ENCODE assay signal across 1 cellular context in genomic region chr17:38606646-38607611, GRCh38.
A peak's percentile ranks its signal among the peaks of the same experiment; 100 is the strongest.
TF ChIP-seq lines count a peak whose summit lies in the region.

No MANE protein-coding gene starts in this region.

TF ChIP-seq in HepG2, 621 proteins besides CTCF, POLR2A, EP300 and RAD21 (continued from another document and continues in another):
- TF ChIP-seq NFAT5 (CRISPR knock-in tag; IDR thresholded peaks at IDR 0.05): no peak
- TF ChIP-seq SRSF9 (IDR thresholded peaks at IDR 0.05; ENCODE audit: borderline replicate concordance, insufficient read depth, low read depth, low read length, poor library complexity, severe bottlenecking): no peak
- TF ChIP-seq REST (IDR thresholded peaks at IDR 0.05; ENCODE audit: borderline replicate concordance in 1 of 2, low read depth in 1 of 2, low read length in 2 of 2): no peak
- no peak for TF ChIP-seq ZNF451 (CRISPR knock-in tag; IDR thresholded peaks at IDR 0.05)
- no peak; the same call in 1 of the 2 replicates for TF ChIP-seq ZNF772 (CRISPR knock-in tag; IDR thresholded peaks at IDR 0.05)
- TF ChIP-seq ZNF224 (CRISPR knock-in tag; IDR thresholded peaks at IDR 0.05): no peak
- no peak for TF ChIP-seq HMGXB3 (CRISPR knock-in tag; IDR thresholded peaks at IDR 0.05; ENCODE audit: borderline replicate concordance)
- no peak for TF ChIP-seq ZNF879 (CRISPR knock-in tag; IDR thresholded peaks at IDR 0.05)
- TF ChIP-seq CREB3 (CRISPR knock-in tag; IDR thresholded peaks at IDR 0.05): no peak
- no peak; the same call in 1 of the 2 replicates for TF ChIP-seq CAMTA2 (CRISPR knock-in tag; IDR thresholded peaks at IDR 0.05; ENCODE audit: borderline replicate concordance)
- TF ChIP-seq GZF1 (CRISPR knock-in tag; IDR thresholded peaks at IDR 0.05): no peak
- no peak for TF ChIP-seq FOXK2 (IDR thresholded peaks at IDR 0.05)
- TF ChIP-seq SALL2 (CRISPR knock-in tag; IDR thresholded peaks at IDR 0.05): no peak
- no peak for TF ChIP-seq KDM4B (CRISPR knock-in tag; IDR thresholded peaks at IDR 0.05)
- TF ChIP-seq PLSCR1 (CRISPR knock-in tag; IDR thresholded peaks at IDR 0.05; ENCODE audit: borderline replicate concordance): no peak
- 0 out of 2 replicates have a peak, but pooled peaks have one; percentile 7 for TF ChIP-seq THRA (CRISPR knock-in tag; IDR thresholded peaks at IDR 0.05; ENCODE audit: borderline replicate concordance)
- peak; percentile 55; the same call in 1 of the 2 replicates for TF ChIP-seq TRAFD1 (CRISPR knock-in tag; IDR thresholded peaks at IDR 0.05; ENCODE audit: borderline replicate concordance)
- TF ChIP-seq ZBTB46 (CRISPR knock-in tag; IDR thresholded peaks at IDR 0.05; ENCODE audit: borderline replicate concordance): peak; percentile 29; the same call in 1 of the 2 replicates
- TF ChIP-seq ZNF136 (CRISPR knock-in tag; IDR thresholded peaks at IDR 0.05; ENCODE audit: low read depth): 0 out of 2 replicates have a peak, but pooled peaks have one; percentile 50
- no peak for TF ChIP-seq GTF3A (CRISPR knock-in tag; conservative IDR thresholded peaks at IDR 0.05)
- no peak for TF ChIP-seq ZNF232 (CRISPR knock-in tag; IDR thresholded peaks at IDR 0.05; ENCODE audit: borderline replicate concordance)
- TF ChIP-seq ZNF891 (CRISPR knock-in tag; IDR thresholded peaks at IDR 0.05): no peak
- no peak for TF ChIP-seq ZNF672 (CRISPR knock-in tag; IDR thresholded peaks at IDR 0.05)
- TF ChIP-seq ZNF530 (CRISPR knock-in tag; IDR thresholded peaks at IDR 0.05; ENCODE audit: low read depth): 0 out of 2 replicates have a peak, but pooled peaks have one; percentile 40
- no peak for TF ChIP-seq ZBTB7B (CRISPR knock-in tag; IDR thresholded peaks at IDR 0.05)
- TF ChIP-seq ZC3H13 (CRISPR knock-in tag; IDR thresholded peaks at IDR 0.05): no peak; the same call in 1 of the 2 replicates
